In the genomic region with DNA sequence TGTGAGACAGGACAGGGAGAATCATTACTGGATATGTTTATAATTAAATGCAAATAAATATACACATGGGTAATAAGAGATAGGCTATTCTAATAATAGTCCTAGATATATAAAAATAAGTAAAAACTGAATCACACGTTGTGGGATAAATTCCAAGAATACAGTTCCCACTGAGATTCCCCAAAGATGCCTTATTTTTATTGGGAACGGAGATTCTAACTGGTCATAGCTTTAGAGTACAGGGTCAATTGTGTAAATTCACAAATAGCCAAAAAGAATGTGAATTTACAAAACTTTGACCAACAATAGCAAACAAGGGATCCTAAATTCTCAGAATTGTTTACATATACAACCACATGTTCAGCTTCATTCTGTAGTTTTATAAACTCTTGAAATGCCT, we compare ENCODE assay signal across 1 cellular context.
TF ChIP-seq lines count a peak whose summit lies in the region.

No MANE protein-coding gene starts in this region.

TF ChIP-seq in IMR-90, 13 proteins besides CTCF, POLR2A, EP300 and RAD21 (continued from another document):
- TF ChIP-seq, protein P1, sequence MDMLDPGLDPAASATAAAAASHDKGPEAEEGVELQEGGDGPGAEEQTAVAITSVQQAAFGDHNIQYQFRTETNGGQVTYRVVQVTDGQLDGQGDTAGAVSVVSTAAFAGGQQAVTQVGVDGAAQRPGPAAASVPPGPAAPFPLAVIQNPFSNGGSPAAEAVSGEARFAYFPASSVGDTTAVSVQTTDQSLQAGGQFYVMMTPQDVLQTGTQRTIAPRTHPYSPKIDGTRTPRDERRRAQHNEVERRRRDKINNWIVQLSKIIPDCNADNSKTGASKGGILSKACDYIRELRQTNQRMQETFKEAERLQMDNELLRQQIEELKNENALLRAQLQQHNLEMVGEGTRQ (IDR thresholded peaks at IDR 0.05; ENCODE audit: low read depth, low read length) = no peak
- TF ChIP-seq SMC3 (IDR thresholded peaks at IDR 0.05; ENCODE audit: low read depth, low read length) (no peak), NFE2L2 (IDR thresholded peaks at IDR 0.05; ENCODE audit: low read depth, low read length) (no peak), FOS (IDR thresholded peaks at IDR 0.05; ENCODE audit: low read depth, low read length) (no peak)
